8 cellular contexts compared by ENCODE assay signal in the genomic region with DNA sequence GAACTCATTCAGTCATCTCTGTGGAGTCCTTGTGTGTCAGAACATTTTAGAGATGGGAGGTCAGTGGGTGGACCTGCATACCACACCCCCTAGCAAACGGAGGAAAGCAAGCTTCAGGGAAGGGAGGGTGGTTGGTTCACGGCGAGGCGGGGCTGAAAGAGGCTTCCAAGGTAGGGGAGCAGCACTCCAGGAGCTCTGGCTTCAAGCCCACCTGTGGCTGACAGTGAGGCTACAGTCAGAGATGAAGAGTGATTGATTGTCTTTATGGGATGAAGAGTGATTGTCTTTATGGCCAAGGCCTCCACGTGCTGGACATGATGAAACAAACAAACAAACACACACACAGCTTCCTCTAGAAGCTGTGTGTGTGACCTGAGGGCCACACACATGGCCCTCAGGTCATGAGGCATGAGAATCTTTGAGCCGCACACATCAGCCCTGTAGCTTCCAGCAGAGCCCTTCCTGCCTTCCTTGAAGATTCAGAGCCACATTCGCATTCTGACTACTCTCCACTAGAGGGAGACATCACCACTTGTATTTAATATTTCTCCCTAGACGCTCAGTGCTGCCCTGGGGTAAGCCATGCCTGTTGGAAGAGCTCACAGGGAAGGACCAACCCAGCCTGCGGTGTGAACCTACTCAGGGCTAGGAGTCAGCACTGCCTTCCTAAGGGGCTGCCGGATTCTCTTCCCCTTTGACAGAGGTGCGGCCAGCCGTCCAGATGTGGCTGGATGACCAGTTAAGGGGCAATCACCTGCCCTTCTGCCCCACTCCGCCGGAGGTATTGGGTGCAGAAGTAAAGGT. TPM values are rescaled to one million over a fixed set of nuclear protein-coding genes. Genes with fewer than 3 reads are reported as not detected.
DNase-seq lines count a peak whose midpoint lies in the region; ATAC-seq and TF ChIP-seq lines count a peak whose summit lies in the region.

No MANE protein-coding gene starts in this region.

- peaks cover 35% of the 10 kb centered on the region for H3K27me3 Mint-ChIP-seq in osteocyte (ENCODE audit: unreplicated experiment)

- no peaks in the 10 kb centered on the region for H3K79me2 ChIP-seq in PC-9 (ENCODE audit: low read depth)

- no peaks in the 10 kb centered on the region for H3K4me1 ChIP-seq in A673 (ENCODE audit: insufficient read depth, low read length, poor library complexity, severe bottlenecking)
- no peaks in the 10 kb centered on the region for H3K4me1 ChIP-seq in PC-9 (replicated peaks; ENCODE audit: insufficient read depth)

- peaks cover 12% of the 10 kb centered on the region for H3K4me1 Mint-ChIP-seq in osteocyte (ENCODE audit: unreplicated experiment)

- peak; percentile 71 for TF ChIP-seq CTCF in A673 (conservative IDR thresholded peaks at IDR 0.05; ENCODE audit: low read depth, low read length)
- peak; percentile 81 for TF ChIP-seq CTCF in GM13976 (IDR thresholded peaks at IDR 0.05; ENCODE audit: borderline replicate concordance, control extremely low read depth, extremely low read depth, insufficient read depth, missing control alignments)
- peak; percentile 82 for TF ChIP-seq CTCF in PC-9 (conservative IDR thresholded peaks at IDR 0.05)
- TF ChIP-seq CTCF in osteocyte (IDR thresholded peaks at IDR 0.05) = peak; percentile 81

- no peak overlapping the region for H3K4me2 ChIP-seq in PC-9

- H3K27me3 ChIP-seq in A673 (replicated peaks; ENCODE audit: insufficient read depth, low read depth, low read length, poor library complexity) (peaks cover 35% of the 10 kb centered on the region), PC-9 (ENCODE audit: insufficient read depth, low read depth) (peaks cover 95% of the 10 kb centered on the region)

- no peaks in the 10 kb centered on the region for H3K9me2 ChIP-seq in PC-9 (ENCODE audit: insufficient read depth)

- H3K9me3 Mint-ChIP-seq in osteocyte (ENCODE audit: unreplicated experiment) = no peaks in the 10 kb centered on the region

- H3K27ac ChIP-seq in A673 (ENCODE audit: low read depth, low read length, poor library complexity, severe bottlenecking) (no peak overlapping the region), PC-9 (no peak overlapping the region)

- in situ Hi-C loops in GM13976 (cut with MboI; ENCODE audit: low sequenced_read_pairs, unreplicated experiment) = loop anchor here (5.0 kb wide), 1 partner anchor 152 kb away; no protein-coding TSS in a partner anchor

- H3K4me3 ChIP-seq in A673 (ENCODE audit: low read depth, low read length, poor library complexity, severe bottlenecking) = no peak overlapping the region
- no peak overlapping the region for H3K4me3 ChIP-seq in PC-9

- POLR2A ChIA-PET in A673 (lab: Charles Lee; ENCODE audit: low non-redundant PET) = no interaction called here
- POLR2A ChIA-PET in PC-9 (lab: Charles Lee; ENCODE audit: unreplicated experiment) = interaction anchor here (0.7 kb wide), 1 partner anchor 1522 kb away, joined by 4 read pairs; no protein-coding TSS in a partner anchor

- H4K20me1 ChIP-seq in PC-9 (ENCODE audit: insufficient read depth) = no peaks in the 10 kb centered on the region

- no peaks in the 10 kb centered on the region for H3K9me3 ChIP-seq in A673 (ENCODE audit: low read depth, low read length, poor library complexity, severe bottlenecking)
- H3K9me3 ChIP-seq in PC-9 (ENCODE audit: insufficient read depth, low read depth) = no peaks in the 10 kb centered on the region

- CTCF ChIA-PET in A673 (lab: Charles Lee) (interaction anchor here (0.6 to 1.6 kb wide), 5 partner anchors 53 to 189 kb away, joined by 3 to 4 read pairs (median 3); no protein-coding TSS in a partner anchor), PC-9 (lab: Charles Lee) (interaction anchor here (0.5 to 0.6 kb wide), 2 partner anchors 229 to 1910 kb away, joined by 3 to 7 read pairs; no protein-coding TSS in a partner anchor)

- H3K36me3 ChIP-seq in A673 (ENCODE audit: insufficient read depth, low read length, poor library complexity, severe bottlenecking) (no peaks in the 10 kb centered on the region), PC-9 (ENCODE audit: low read depth) (no peaks in the 10 kb centered on the region)

- H3K27ac Mint-ChIP-seq in osteocyte (ENCODE audit: unreplicated experiment) = no peak overlapping the region

- no peaks in the 10 kb centered on the region for H3F3A ChIP-seq in PC-9 (ENCODE audit: insufficient read depth, low read depth)

- no peak for ATAC-seq in GM18861 (IDR thresholded peaks at IDR 0.05; ENCODE audit: unreplicated experiment)

- no TSS peak for BruUV-seq in A673 (replicated peaks; lab: Mats Ljungman, UMichigan)
- no TSS peak for BruUV-seq in PC-9 (replicated peaks; lab: Mats Ljungman, UMichigan)

- H2AFZ ChIP-seq in PC-9 = no peak overlapping the region

- intact Hi-C loops in A673 (cut with micrococcal nuclease; ENCODE audit: unreplicated experiment) = no loop called here
- intact Hi-C loops in PC-9 (cut with micrococcal nuclease; ENCODE audit: unreplicated experiment) = loop anchor here (1.0 to 5.0 kb wide), 2 partner anchors 229 to 587 kb away; no protein-coding TSS in a partner anchor

- H3K4me3 Mint-ChIP-seq in osteocyte (ENCODE audit: unreplicated experiment) = no peak overlapping the region

- H3K36me3 Mint-ChIP-seq in osteocyte (ENCODE audit: unreplicated experiment) = no peaks in the 10 kb centered on the region

- DNase-seq in A673 (ENCODE audit: low spot score) (peak; percentile 82), GM13976 (ENCODE audit: low spot score) (peak; percentile 78), M059J (ENCODE audit: low read depth) (peak; percentile 78), PC-9 (peak; percentile 43 to 64), globus pallidus (ENCODE audit: low spot score) (peak; percentile 80), osteocyte (ENCODE audit: extremely low spot score, unreplicated experiment) (no peak)
- peak; percentile 30 for DNase-seq in activated naive CD4-positive, alpha-beta T cell treated with Interleukin-2 at 50 U/mL for 16 hours

RNA-seq across cellular contexts. Expression of gene KCNA1, which starts 54.4 kb away (rescaled TPM):
- total RNA-seq in A673 (2021) = not detected in 2 replicates
- total RNA-seq in M059J (2014; rRNA removed; shearing (Covaris generic)) = not detected in 2 replicates
- not detected in 2 replicates for total RNA-seq in PC-9 (2021)
- 0.31 and 0.40 TPM in 2 replicates for total RNA-seq in osteocyte
